In the genomic region with DNA sequence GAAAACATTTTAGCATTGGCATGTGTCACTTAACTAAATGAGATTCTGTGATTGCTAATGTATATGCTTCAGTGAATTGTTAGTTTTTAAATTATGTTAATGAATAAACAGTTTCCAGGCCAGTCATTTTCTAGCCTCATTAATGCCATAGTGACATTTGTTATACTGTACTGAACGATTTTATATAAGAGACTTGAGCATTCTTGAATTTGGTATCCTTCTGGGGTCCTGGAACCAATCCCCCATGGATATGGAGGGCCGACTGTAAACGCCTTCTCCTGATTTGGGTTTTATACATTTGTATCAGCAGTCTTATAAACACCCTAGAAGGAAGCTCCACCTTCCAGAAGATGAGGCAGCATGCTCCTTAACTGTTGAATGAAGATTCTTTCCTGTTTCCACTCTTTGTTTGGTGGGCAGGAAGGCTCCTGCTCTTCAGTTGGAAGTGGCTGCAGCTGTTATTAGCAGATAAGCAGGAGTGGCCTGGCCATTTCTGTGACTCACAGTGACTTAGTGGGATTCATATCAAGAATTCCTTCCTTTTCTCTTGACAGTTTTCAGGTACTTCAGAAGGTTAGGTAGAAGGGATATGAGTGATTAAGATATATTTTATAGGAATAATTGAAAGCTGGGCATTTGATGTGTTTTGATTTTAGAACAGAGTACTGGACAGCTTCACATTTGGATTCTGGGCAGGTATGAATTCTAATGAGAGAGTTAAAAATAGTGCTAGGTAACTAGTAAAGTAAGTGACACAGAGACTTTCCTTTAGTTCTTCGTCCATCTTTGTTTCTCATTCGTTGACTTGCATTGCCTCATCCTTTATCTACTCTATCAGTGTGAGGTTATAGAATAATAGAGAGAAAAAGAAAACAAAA, we compare ENCODE assay signal across 1 cellular context.
A peak's percentile ranks its signal among the peaks of the same experiment; 100 is the strongest.
TF ChIP-seq lines count a peak whose summit lies in the region.

No MANE protein-coding gene starts in this region.

TF ChIP-seq in K562, 482 proteins besides CTCF, POLR2A, EP300 and RAD21 (continued from another document and continues in another):
- TF ChIP-seq, protein P1, sequence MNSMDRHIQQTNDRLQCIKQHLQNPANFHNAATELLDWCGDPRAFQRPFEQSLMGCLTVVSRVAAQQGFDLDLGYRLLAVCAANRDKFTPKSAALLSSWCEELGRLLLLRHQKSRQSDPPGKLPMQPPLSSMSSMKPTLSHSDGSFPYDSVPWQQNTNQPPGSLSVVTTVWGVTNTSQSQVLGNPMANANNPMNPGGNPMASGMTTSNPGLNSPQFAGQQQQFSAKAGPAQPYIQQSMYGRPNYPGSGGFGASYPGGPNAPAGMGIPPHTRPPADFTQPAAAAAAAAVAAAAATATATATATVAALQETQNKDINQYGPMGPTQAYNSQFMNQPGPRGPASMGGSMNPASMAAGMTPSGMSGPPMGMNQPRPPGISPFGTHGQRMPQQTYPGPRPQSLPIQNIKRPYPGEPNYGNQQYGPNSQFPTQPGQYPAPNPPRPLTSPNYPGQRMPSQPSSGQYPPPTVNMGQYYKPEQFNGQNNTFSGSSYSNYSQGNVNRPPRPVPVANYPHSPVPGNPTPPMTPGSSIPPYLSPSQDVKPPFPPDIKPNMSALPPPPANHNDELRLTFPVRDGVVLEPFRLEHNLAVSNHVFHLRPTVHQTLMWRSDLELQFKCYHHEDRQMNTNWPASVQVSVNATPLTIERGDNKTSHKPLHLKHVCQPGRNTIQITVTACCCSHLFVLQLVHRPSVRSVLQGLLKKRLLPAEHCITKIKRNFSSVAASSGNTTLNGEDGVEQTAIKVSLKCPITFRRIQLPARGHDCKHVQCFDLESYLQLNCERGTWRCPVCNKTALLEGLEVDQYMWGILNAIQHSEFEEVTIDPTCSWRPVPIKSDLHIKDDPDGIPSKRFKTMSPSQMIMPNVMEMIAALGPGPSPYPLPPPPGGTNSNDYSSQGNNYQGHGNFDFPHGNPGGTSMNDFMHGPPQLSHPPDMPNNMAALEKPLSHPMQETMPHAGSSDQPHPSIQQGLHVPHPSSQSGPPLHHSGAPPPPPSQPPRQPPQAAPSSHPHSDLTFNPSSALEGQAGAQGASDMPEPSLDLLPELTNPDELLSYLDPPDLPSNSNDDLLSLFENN (IDR thresholded peaks at IDR 0.05; ENCODE audit: low read depth in 2 of 2, low read length in 2 of 2), result peak in 1 of 2 experiments; percentile 95; a peak in 2 of 4 replicates
- TF ChIP-seq ZNF146 (CRISPR knock-in tag; IDR thresholded peaks at IDR 0.05; ENCODE audit: unreplicated experiment) (no peak), GABPA (tag; conservative IDR thresholded peaks at IDR 0.05; ENCODE audit: low read depth) (0 out of 2 replicates have a peak, but pooled peaks have one; percentile 32), ZNF77 (CRISPR knock-in tag; IDR thresholded peaks at IDR 0.05) (no peak), PURB (CRISPR knock-in tag; IDR thresholded peaks at IDR 0.05; ENCODE audit: low read depth) (no peak), ZNF79 (CRISPR knock-in tag; IDR thresholded peaks at IDR 0.05; ENCODE audit: low read depth) (no peak), PHF8 (IDR thresholded peaks at IDR 0.05; ENCODE audit: borderline replicate concordance, low read length) (no peak), NFYB (IDR thresholded peaks at IDR 0.05; ENCODE audit: extremely low read depth, insufficient read length) (no peak), STAT5B (CRISPR knock-in tag; IDR thresholded peaks at IDR 0.05) (no peak), NCOA2 (IDR thresholded peaks at IDR 0.05; ENCODE audit: partially characterized antibody in 2 of 2) (peak; percentile 82 to 91), ZNF57 (CRISPR knock-in tag; IDR thresholded peaks at IDR 0.05) (no peak), DNMT1 (IDR thresholded peaks at IDR 0.05) (no peak), TGIF2 (CRISPR knock-in tag; IDR thresholded peaks at IDR 0.05) (no peak), SNIP1 (IDR thresholded peaks at IDR 0.05; ENCODE audit: low read depth) (no peak), ZNF583 (CRISPR knock-in tag; IDR thresholded peaks at IDR 0.05) (no peak), ADNP (tag; IDR thresholded peaks at IDR 0.05) (no peak; the same call in 1 of the 2 replicates), ZNF316 (IDR thresholded peaks at IDR 0.05) (peak; percentile 84), RB1 (IDR thresholded peaks at IDR 0.05; ENCODE audit: low read depth) (no peak), ZNF586 (CRISPR knock-in tag; conservative IDR thresholded peaks at IDR 0.05) (no peak), BRF1 (IDR thresholded peaks at IDR 0.05; ENCODE audit: borderline replicate concordance, extremely low read depth, insufficient read length) (no peak), FOXM1 (IDR thresholded peaks at IDR 0.05; ENCODE audit: low read depth) (peak; percentile 79), FOXM1 (CRISPR knock-in tag; IDR thresholded peaks at IDR 0.05; ENCODE audit: low read depth) (no peak), HCFC1 (IDR thresholded peaks at IDR 0.05; ENCODE audit: low read depth, low read length) (no peak), MEF2D (tag; conservative IDR thresholded peaks at IDR 0.05; ENCODE audit: low read depth) (0 out of 2 replicates have a peak, but pooled peaks have one; percentile 67), CHCHD3 (CRISPR knock-in tag; IDR thresholded peaks at IDR 0.05) (no peak), BRCA1 (IDR thresholded peaks at IDR 0.05) (no peak), BRCA1 (CRISPR knock-in tag; IDR thresholded peaks at IDR 0.05) (no peak), ESRRB (CRISPR knock-in tag; IDR thresholded peaks at IDR 0.05; ENCODE audit: borderline replicate concordance) (no peak), ZNF324 (CRISPR knock-in tag; IDR thresholded peaks at IDR 0.05) (no peak), ZNF75A (CRISPR knock-in tag; IDR thresholded peaks at IDR 0.05) (no peak), SIN3B (IDR thresholded peaks at IDR 0.05; ENCODE audit: low read depth) (no peak), ZC3H4 (CRISPR knock-in tag; IDR thresholded peaks at IDR 0.05; ENCODE audit: borderline replicate concordance) (no peak), RBFOX2 (IDR thresholded peaks at IDR 0.05; ENCODE audit: low read depth, low read length) (peak; percentile 64), HMG20B (CRISPR knock-in tag; IDR thresholded peaks at IDR 0.05) (no peak), SMAD3 (CRISPR knock-in tag; conservative IDR thresholded peaks at IDR 0.05) (0 out of 2 replicates have a peak, but pooled peaks have one; percentile 26)
- TF ChIP-seq, protein P2, sequence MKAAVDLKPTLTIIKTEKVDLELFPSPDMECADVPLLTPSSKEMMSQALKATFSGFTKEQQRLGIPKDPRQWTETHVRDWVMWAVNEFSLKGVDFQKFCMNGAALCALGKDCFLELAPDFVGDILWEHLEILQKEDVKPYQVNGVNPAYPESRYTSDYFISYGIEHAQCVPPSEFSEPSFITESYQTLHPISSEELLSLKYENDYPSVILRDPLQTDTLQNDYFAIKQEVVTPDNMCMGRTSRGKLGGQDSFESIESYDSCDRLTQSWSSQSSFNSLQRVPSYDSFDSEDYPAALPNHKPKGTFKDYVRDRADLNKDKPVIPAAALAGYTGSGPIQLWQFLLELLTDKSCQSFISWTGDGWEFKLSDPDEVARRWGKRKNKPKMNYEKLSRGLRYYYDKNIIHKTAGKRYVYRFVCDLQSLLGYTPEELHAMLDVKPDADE (conservative IDR thresholded peaks at IDR 0.05; ENCODE audit: control insufficient read depth, low read depth, low read length), result no peak
- TF ChIP-seq, protein P3, sequence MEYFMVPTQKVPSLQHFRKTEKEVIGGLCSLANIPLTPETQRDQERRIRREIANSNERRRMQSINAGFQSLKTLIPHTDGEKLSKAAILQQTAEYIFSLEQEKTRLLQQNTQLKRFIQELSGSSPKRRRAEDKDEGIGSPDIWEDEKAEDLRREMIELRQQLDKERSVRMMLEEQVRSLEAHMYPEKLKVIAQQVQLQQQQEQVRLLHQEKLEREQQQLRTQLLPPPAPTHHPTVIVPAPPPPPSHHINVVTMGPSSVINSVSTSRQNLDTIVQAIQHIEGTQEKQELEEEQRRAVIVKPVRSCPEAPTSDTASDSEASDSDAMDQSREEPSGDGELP (CRISPR knock-in tag; IDR thresholded peaks at IDR 0.05; ENCODE audit: borderline replicate concordance), result peak; percentile 66; the same call in 1 of the 2 replicates
- TF ChIP-seq, protein P4, sequence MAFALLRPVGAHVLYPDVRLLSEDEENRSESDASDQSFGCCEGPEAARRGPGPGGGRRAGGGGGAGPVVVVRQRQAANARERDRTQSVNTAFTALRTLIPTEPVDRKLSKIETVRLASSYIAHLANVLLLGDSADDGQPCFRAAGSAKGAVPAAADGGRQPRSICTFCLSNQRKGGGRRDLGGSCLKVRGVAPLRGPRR (CRISPR knock-in tag; IDR thresholded peaks at IDR 0.05), result no peak
- TF ChIP-seq, protein P5, sequence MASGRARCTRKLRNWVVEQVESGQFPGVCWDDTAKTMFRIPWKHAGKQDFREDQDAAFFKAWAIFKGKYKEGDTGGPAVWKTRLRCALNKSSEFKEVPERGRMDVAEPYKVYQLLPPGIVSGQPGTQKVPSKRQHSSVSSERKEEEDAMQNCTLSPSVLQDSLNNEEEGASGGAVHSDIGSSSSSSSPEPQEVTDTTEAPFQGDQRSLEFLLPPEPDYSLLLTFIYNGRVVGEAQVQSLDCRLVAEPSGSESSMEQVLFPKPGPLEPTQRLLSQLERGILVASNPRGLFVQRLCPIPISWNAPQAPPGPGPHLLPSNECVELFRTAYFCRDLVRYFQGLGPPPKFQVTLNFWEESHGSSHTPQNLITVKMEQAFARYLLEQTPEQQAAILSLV (tag; IDR thresholded peaks at IDR 0.05), result no peak; the same call in 1 of the 2 replicates
- TF ChIP-seq, protein P6, sequence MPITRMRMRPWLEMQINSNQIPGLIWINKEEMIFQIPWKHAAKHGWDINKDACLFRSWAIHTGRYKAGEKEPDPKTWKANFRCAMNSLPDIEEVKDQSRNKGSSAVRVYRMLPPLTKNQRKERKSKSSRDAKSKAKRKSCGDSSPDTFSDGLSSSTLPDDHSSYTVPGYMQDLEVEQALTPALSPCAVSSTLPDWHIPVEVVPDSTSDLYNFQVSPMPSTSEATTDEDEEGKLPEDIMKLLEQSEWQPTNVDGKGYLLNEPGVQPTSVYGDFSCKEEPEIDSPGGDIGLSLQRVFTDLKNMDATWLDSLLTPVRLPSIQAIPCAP (CRISPR knock-in tag; IDR thresholded peaks at IDR 0.05; ENCODE audit: borderline replicate concordance), result no peak
- TF ChIP-seq, protein P7, sequence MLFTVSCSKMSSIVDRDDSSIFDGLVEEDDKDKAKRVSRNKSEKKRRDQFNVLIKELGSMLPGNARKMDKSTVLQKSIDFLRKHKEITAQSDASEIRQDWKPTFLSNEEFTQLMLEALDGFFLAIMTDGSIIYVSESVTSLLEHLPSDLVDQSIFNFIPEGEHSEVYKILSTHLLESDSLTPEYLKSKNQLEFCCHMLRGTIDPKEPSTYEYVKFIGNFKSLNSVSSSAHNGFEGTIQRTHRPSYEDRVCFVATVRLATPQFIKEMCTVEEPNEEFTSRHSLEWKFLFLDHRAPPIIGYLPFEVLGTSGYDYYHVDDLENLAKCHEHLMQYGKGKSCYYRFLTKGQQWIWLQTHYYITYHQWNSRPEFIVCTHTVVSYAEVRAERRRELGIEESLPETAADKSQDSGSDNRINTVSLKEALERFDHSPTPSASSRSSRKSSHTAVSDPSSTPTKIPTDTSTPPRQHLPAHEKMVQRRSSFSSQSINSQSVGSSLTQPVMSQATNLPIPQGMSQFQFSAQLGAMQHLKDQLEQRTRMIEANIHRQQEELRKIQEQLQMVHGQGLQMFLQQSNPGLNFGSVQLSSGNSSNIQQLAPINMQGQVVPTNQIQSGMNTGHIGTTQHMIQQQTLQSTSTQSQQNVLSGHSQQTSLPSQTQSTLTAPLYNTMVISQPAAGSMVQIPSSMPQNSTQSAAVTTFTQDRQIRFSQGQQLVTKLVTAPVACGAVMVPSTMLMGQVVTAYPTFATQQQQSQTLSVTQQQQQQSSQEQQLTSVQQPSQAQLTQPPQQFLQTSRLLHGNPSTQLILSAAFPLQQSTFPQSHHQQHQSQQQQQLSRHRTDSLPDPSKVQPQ (CRISPR knock-in tag; IDR thresholded peaks at IDR 0.05; ENCODE audit: borderline replicate concordance), result no peak
- TF ChIP-seq, protein P8, sequence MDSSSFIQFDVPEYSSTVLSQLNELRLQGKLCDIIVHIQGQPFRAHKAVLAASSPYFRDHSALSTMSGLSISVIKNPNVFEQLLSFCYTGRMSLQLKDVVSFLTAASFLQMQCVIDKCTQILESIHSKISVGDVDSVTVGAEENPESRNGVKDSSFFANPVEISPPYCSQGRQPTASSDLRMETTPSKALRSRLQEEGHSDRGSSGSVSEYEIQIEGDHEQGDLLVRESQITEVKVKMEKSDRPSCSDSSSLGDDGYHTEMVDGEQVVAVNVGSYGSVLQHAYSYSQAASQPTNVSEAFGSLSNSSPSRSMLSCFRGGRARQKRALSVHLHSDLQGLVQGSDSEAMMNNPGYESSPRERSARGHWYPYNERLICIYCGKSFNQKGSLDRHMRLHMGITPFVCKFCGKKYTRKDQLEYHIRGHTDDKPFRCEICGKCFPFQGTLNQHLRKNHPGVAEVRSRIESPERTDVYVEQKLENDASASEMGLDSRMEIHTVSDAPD (CRISPR knock-in tag; IDR thresholded peaks at IDR 0.05), result no peak
- TF ChIP-seq, protein P9, sequence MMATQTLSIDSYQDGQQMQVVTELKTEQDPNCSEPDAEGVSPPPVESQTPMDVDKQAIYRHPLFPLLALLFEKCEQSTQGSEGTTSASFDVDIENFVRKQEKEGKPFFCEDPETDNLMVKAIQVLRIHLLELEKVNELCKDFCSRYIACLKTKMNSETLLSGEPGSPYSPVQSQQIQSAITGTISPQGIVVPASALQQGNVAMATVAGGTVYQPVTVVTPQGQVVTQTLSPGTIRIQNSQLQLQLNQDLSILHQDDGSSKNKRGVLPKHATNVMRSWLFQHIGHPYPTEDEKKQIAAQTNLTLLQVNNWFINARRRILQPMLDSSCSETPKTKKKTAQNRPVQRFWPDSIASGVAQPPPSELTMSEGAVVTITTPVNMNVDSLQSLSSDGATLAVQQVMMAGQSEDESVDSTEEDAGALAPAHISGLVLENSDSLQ (IDR thresholded peaks at IDR 0.05), result peak; percentile 53
- TF ChIP-seq, protein P10, sequence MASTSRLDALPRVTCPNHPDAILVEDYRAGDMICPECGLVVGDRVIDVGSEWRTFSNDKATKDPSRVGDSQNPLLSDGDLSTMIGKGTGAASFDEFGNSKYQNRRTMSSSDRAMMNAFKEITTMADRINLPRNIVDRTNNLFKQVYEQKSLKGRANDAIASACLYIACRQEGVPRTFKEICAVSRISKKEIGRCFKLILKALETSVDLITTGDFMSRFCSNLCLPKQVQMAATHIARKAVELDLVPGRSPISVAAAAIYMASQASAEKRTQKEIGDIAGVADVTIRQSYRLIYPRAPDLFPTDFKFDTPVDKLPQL (IDR thresholded peaks at IDR 0.05; ENCODE audit: extremely low read depth, insufficient read length), result no peak
- TF ChIP-seq, protein P11, sequence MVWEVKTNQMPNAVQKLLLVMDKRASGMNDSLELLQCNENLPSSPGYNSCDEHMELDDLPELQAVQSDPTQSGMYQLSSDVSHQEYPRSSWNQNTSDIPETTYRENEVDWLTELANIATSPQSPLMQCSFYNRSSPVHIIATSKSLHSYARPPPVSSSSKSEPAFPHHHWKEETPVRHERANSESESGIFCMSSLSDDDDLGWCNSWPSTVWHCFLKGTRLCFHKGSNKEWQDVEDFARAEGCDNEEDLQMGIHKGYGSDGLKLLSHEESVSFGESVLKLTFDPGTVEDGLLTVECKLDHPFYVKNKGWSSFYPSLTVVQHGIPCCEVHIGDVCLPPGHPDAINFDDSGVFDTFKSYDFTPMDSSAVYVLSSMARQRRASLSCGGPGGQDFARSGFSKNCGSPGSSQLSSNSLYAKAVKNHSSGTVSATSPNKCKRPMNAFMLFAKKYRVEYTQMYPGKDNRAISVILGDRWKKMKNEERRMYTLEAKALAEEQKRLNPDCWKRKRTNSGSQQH (CRISPR knock-in tag; IDR thresholded peaks at IDR 0.05), result no peak
- TF ChIP-seq, protein P12, sequence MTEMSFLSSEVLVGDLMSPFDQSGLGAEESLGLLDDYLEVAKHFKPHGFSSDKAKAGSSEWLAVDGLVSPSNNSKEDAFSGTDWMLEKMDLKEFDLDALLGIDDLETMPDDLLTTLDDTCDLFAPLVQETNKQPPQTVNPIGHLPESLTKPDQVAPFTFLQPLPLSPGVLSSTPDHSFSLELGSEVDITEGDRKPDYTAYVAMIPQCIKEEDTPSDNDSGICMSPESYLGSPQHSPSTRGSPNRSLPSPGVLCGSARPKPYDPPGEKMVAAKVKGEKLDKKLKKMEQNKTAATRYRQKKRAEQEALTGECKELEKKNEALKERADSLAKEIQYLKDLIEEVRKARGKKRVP (CRISPR knock-in tag; IDR thresholded peaks at IDR 0.05), result no peak
